Comparison of ENCODE assay signal across 8 cellular contexts in genomic region chr16:4371481-4372314, GRCh38. TPM values are rescaled to one million over a fixed set of nuclear protein-coding genes. Genes with fewer than 3 reads are reported as not detected.
A peak's percentile ranks its signal among the peaks of the same experiment; 100 is the strongest.
DNase-seq lines count a peak whose midpoint lies in the region; ATAC-seq and TF ChIP-seq lines count a peak whose summit lies in the region.

TSS of gene VASN (plus strand) at chr16:4371848. CDS start at chr16:4380878, 9,030 bp downstream.

- no peaks in the 10 kb centered on the region for H3K27me3 ChIP-seq in BJ (ENCODE audit: control insufficient read depth, insufficient read depth, low read length)

- POLR2A ChIA-PET in BJ (lab: Charles Lee), result no interaction called here

- ATAC-seq in GM21526 (IDR thresholded peaks at IDR 0.05; ENCODE audit: low FRiP score, unreplicated experiment), result peak; percentile 49
- no peak for ATAC-seq in GM21717 (IDR thresholded peaks at IDR 0.05; ENCODE audit: unreplicated experiment)

- H3K27me3 Mint-ChIP-seq in nephron (ENCODE audit: low read depth), result peaks cover 8% of the 10 kb centered on the region

- CTCF ChIA-PET in BJ (lab: Yijun Ruan, JAX), result interaction anchor here (1.3 to 8.4 kb wide), 5 partner anchors 13 to 98 kb away, joined by 4 to 86 read pairs (median 18); no protein-coding TSS in a partner anchor

- DNase-seq in BJ (ENCODE audit: low read depth) (no peak), fibroblast of pulmonary artery (ENCODE audit: low read depth) (peak; percentile 79)
- DNase-seq in activated T-helper 9 cell treated with anti-CD3 and anti-CD28 coated beads, Interleukin-2, amount 50 U/mL, for 16 hours (ENCODE audit: low read depth), result peak; percentile 65
- peak; percentile 59 for DNase-seq in stimulated activated naive CD4-positive, alpha-beta T cell treated with Interleukin-2 at 50 U/mL for 16 hours (lab: John Stamatoyannopoulos, UW)

- TF ChIP-seq CTCF in BJ (IDR thresholded peaks at IDR 0.05; ENCODE audit: insufficient read depth, low read depth, low read length) (no peak), fibroblast of pulmonary artery (IDR thresholded peaks at IDR 0.05; ENCODE audit: low read length, missing control alignments) (no peak), nephron (IDR thresholded peaks at IDR 0.05; ENCODE audit: unreplicated experiment in 3 of 3) (no peak)

- peaks cover 33% of the 10 kb centered on the region for H3K4me1 Mint-ChIP-seq in nephron

- H3K36me3 ChIP-seq in BJ (ENCODE audit: control insufficient read depth, insufficient read depth, low read length), result peaks cover 7% of the 10 kb centered on the region

- H3K4me3 ChIP-seq in BJ (ENCODE audit: low read depth, low read length), result peak within 1 kb of the TSS; percentile 97
- H3K4me3 ChIP-seq in fibroblast of pulmonary artery (replicated peaks; ENCODE audit: low read depth, low read length), result peak within 1 kb of the TSS; percentile 97

- peak within 1 kb of the TSS; percentile 70 to 89 (median 85) for H3K27ac Mint-ChIP-seq in nephron

- no peaks in the 10 kb centered on the region for H3K36me3 Mint-ChIP-seq in nephron (ENCODE audit: low read depth)

- no peaks in the 10 kb centered on the region for H3K9me3 Mint-ChIP-seq in nephron

- peak within 1 kb of the TSS; percentile 89 to 94 (median 90) for H3K4me3 Mint-ChIP-seq in nephron

TF ChIP-seq in PFSK-1, 5 proteins besides CTCF, POLR2A, EP300 and RAD21:
- TF ChIP-seq POLR2AphosphoS5 (IDR thresholded peaks at IDR 0.05; ENCODE audit: low read depth, low read length) (peak; percentile 90), SIN3A (IDR thresholded peaks at IDR 0.05; ENCODE audit: borderline replicate concordance, insufficient read depth, low read length) (no peak; the same call in 1 of the 2 replicates), TAF1 (IDR thresholded peaks at IDR 0.05; ENCODE audit: borderline replicate concordance, insufficient read depth, low read length) (peak; percentile 82; the same call in 1 of the 2 replicates), REST (IDR thresholded peaks at IDR 0.05; ENCODE audit: insufficient read depth in 1 of 2, low read depth in 2 of 2, low read length in 2 of 2) (0 out of 4 replicates have a peak, but pooled peaks of 1 of the 2 experiments have one; percentile 22), FOXP2 (optimal IDR thresholded peaks at IDR 0.05; ENCODE audit: borderline replicate concordance, extremely low read depth, extremely low read length, insufficient read depth) (no peak)

RNA-seq across cellular contexts. Expression of gene VASN, which starts in this region (rescaled TPM):
- 30.0 and 71.6 TPM in 2 replicates for polyA plus RNA-seq in BJ (2011; rRNA removed)
- 16.3 and 19.6 TPM in 2 replicates for polyA minus RNA-seq in BJ (2011; rRNA and poly(A)+ RNA removed)
- 26.4 TPM for polyA plus RNA-seq in PFSK-1 (2012; ENCODE audit: insufficient read length, low read depth)
